Comparison of ENCODE assay signal across 8 cellular contexts in the genomic region with DNA sequence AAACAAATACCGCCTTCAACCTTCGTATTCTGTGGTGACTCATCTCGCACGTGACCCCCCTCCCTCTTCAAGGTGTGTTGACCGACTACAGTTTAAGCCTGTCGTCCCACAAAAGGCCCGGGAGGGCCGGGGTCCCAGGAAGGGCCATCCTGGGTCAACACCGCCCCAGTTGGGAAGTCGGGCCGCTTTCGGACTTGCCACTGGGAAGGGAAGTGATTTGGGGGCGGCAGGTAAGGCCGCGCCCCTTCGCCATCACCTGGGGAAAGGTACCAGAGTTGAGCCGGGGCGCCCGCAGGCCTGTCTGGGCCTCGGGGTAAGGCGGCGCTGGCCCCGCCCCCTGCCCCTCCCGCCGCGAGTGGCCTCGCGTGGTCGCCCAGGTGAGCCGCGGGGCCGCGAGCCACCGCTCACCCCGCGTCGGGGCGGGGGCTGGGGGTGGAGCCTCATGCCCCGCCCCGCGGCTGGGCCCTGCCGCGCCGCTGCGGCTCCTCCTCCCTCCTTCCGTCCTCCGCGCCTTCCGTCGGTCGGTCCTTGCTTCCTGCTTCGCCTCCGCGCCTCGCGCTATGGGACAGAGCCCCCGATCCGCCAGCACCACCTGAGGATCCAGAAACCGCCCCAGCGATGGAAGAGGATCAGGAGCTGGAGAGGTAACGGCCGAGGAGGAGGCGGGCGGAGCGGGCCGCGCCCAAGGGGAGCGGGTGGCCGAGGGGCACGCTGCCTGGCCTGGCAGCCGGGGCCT. TPM values are rescaled to one million over a fixed set of nuclear protein-coding genes. Genes with fewer than 3 reads are reported as not detected.
DNase-seq lines count a peak whose midpoint lies in the region; ATAC-seq and TF ChIP-seq lines count a peak whose summit lies in the region.

A gene with protein sequence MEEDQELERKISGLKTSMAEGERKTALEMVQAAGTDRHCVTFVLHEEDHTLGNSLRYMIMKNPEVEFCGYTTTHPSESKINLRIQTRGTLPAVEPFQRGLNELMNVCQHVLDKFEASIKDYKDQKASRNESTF (plus strand): TSS at position 527 of the 736 bp plus-strand sequence. CDS start 92 bp downstream, at position 619.

- CTCF ChIA-PET in OCI-LY7 (lab: Charles Lee; ENCODE audit: unreplicated experiment), result interaction anchor here (0.6 kb wide), 1 partner anchor 839 kb away, joined by 5 read pairs; no protein-coding TSS in a partner anchor

- no peaks in the 10 kb centered on the region for H3K9me3 ChIP-seq in OCI-LY7 (ENCODE audit: low read length)

- intact Hi-C loops in OCI-LY7 (cut with micrococcal nuclease; ENCODE audit: unreplicated experiment), result loop anchor here (2.0 to 5.0 kb wide), 2 partner anchors 171 to 194 kb away; a partner anchor contains a TSS

- peak within 1 kb of the TSS; percentile 88 for H3K4me3 ChIP-seq in OCI-LY7 (ENCODE audit: low read depth, low read length, poor library complexity, severe bottlenecking)

- H3K36me3 ChIP-seq in OCI-LY7 (ENCODE audit: insufficient read depth, low read length), result peaks cover 41% of the 10 kb centered on the region

- peak within 1 kb of the TSS; percentile 92 for H3K4me2 ChIP-seq in OCI-LY7 (ENCODE audit: low read length)

- ATAC-seq in GM19468 (IDR thresholded peaks at IDR 0.05; ENCODE audit: extremely low read depth, unreplicated experiment), result peak; percentile 27

- H2AFZ ChIP-seq in OCI-LY7 (ENCODE audit: low read length), result peak within 1 kb of the TSS; percentile 82

- DNase-seq in COR-L47 (lab: John Stamatoyannopoulos, UW), result peak; percentile 84
- DNase-seq in HT-29 (ENCODE audit: low spot score), result peak; percentile 100
- DNase-seq in OCI-LY7 (ENCODE audit: low spot score), result peak; percentile 89
- DNase-seq in activated T-cell treated with anti-CD3 and anti-CD28 coated beads for 1 hour (ENCODE audit: low read depth), result peak; percentile 71
- peak; percentile 58 for DNase-seq in epidermal melanocyte (ENCODE audit: insufficient read length, low spot score)
- DNase-seq in middle frontal gyrus (ENCODE audit: extremely low spot score, low spot score), result peak; percentile 61
- DNase-seq in stimulated activated CD8-positive, alpha-beta memory T cell treated with anti-CD3 and anti-CD28 coated beads, Interleukin-2, amount 100 ng/mL, for 48 hours (ENCODE audit: low read depth in 2 of 2), result peak; percentile 66

- no peaks in the 10 kb centered on the region for H3K9me2 ChIP-seq in OCI-LY7 (ENCODE audit: insufficient read depth, low read length)

- peaks cover 36% of the 10 kb centered on the region for H4K20me1 ChIP-seq in OCI-LY7 (ENCODE audit: insufficient read depth, low read length)

- peaks cover 71% of the 10 kb centered on the region for H3K79me2 ChIP-seq in OCI-LY7 (ENCODE audit: insufficient read depth, low read depth, low read length)

- peaks cover 36% of the 10 kb centered on the region for H3K4me1 ChIP-seq in OCI-LY7 (ENCODE audit: insufficient read depth, low read length, poor library complexity, severe bottlenecking)

- no TSS peak for BruUV-seq in OCI-LY7 (replicated peaks; lab: Mats Ljungman, UMichigan)

- peak within 1 kb of the TSS; percentile 83 for H3K27ac ChIP-seq in OCI-LY7 (ENCODE audit: low read depth, low read length, poor library complexity, severe bottlenecking)

- no peak for TF ChIP-seq CTCF in OCI-LY7 (conservative IDR thresholded peaks at IDR 0.05; ENCODE audit: low read length)

- POLR2A ChIA-PET in OCI-LY7 (lab: Charles Lee), result interaction anchor here (1.0 to 2.7 kb wide), 9 partner anchors 11 to 196 kb away, joined by 3 to 8 read pairs (median 5); a partner anchor contains a TSS

RNA-seq across cellular contexts. Expression of the gene that starts here (rescaled TPM):
- total RNA-seq in HT-29 (2014; rRNA removed; shearing (Covaris generic)), result 314 and 373 TPM in 2 replicates
- total RNA-seq in OCI-LY7 (2014; rRNA removed; shearing (Covaris generic)), result 115 and 129 TPM in 2 replicates
- total RNA-seq in OCI-LY7 (2022), result 174 TPM in 2 replicates

Comparison
In these comparisons a context has a peak if more than half of its experiments do, and no peak if none do; other contexts are left out.
1. Peak in every context shown above with its lines: DNase-seq, ATAC-seq, H3K4me3 ChIP-seq and H3K27ac ChIP-seq.